In the genomic region with DNA sequence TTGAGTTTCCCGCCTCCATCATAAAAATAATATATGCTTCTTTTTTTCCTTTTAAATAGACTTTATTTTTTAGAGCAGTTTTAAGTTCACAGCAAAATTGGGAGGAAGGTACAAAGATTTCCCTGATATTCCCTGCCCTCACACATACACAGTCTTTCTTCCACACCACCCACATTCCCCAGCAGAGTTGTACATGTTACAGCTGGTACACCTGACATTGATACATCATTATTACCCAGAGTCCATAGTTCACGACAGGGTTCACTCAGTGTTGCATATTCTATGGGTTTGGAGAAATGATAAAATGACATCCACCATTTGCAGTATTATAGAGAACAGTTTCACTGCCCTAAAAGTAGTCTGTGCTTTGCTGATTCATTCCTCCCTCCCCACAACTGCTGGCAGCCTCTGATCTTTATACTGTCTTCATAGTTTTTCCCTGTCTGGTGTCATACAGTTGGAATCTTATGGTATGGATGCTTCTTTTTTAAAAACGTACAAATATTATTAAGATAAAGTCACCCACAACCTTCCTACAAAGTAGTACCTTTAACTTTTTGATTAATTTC, we compare ENCODE assay signal across 23 cellular contexts. TPM values are rescaled to one million over a fixed set of nuclear protein-coding genes. Genes with fewer than 3 reads are reported as not detected.
DNase-seq lines count a peak whose midpoint lies in the region; ATAC-seq and TF ChIP-seq lines count a peak whose summit lies in the region.
"Had no signal": no experiment of that assay in that cellular context is flagged by ENCODE, and none has a peak within 500 bp of the region (broad histone marks: within the 10 kb centered on the region; RNA-seq: fewer than 3 reads in every experiment).

No MANE protein-coding gene starts in this region.

- H3K36me3 ChIP-seq in RWPE2 (ENCODE audit: low read depth) (no peaks in the 10 kb centered on the region), left lung (peaks cover 0 to 12% of the 10 kb centered on the region in 2 donors), neural progenitor cell (no peaks in the 10 kb centered on the region)
- H3K36me3 ChIP-seq: thoracic aorta had no signal

- H3K4me2 ChIP-seq in neural progenitor cell, result no peak overlapping the region

- no peak overlapping the region for H2AFZ ChIP-seq in neural progenitor cell (replicated peaks)

- H3K27me3 Mint-ChIP-seq in neural progenitor cell (ENCODE audit: insufficient read depth, low read depth), result no peaks in the 10 kb centered on the region
- H3K27me3 Mint-ChIP-seq: activated naive CD4-positive, alpha-beta T cell treated with anti-CD3 and anti-CD28 coated beads, Interleukin-2, amount 10 ng/mL, durations not matched to agents 7 days and 5 days; activated T-cell treated with anti-CD3 and anti-CD28 coated beads, Interleukin-2, amount 50 U/mL, for 24 hours had no signal

- H3K9ac ChIP-seq in neural progenitor cell, result no peak overlapping the region

- H3K36me3 Mint-ChIP-seq in neural progenitor cell, result peaks cover 5% of the 10 kb centered on the region
- H3K36me3 Mint-ChIP-seq: natural killer cell treated with Interleukin-12 subunit alpha and Interleukin-12 subunit beta and Interleukin-15 and Interleukin-18, amount 100 ng/mL, for 72 hours had no signal

- H3K4me1 ChIP-seq in RWPE2 (ENCODE audit: insufficient read depth, poor library complexity, severe bottlenecking) (no peaks in the 10 kb centered on the region), left lung (no peaks in the 10 kb centered on the region), neural progenitor cell (no peaks in the 10 kb centered on the region)
- H3K4me1 ChIP-seq: heart left ventricle, vagina had no signal

- no peak overlapping the region for H3K4me3 Mint-ChIP-seq in neural progenitor cell
- H3K4me3 Mint-ChIP-seq: activated naive CD4-positive, alpha-beta T cell treated with anti-CD3 and anti-CD28 coated beads, Interleukin-2, amount 10 ng/mL, durations not matched to agents 7 days and 5 days; activated T-cell treated with anti-CD3 and anti-CD28 coated beads, Interleukin-2, amount 50 U/mL, for 24 hours; CD4-positive, CD25-positive, alpha-beta regulatory T cell; endodermal cell; natural killer cell treated with Interleukin-12 subunit alpha and Interleukin-12 subunit beta and Interleukin-15 and Interleukin-18, amount 100 ng/mL, for 72 hours; stimulated activated memory B cell treated with anti-CD40 and anti-IgM and Interleukin-4, amounts not matched to agents 10 μg/mL and 1 μg/mL and 100 μg/mL, for 72 hours had no signal

- no peak overlapping the region for H3K27ac ChIP-seq in RWPE2 (ENCODE audit: poor library complexity, severe bottlenecking)
- H3K27ac ChIP-seq in left lung, result no peak overlapping the region
- H3K27ac ChIP-seq in neural progenitor cell, result no peak overlapping the region
- H3K27ac ChIP-seq: heart left ventricle, thoracic aorta, vagina had no signal

- H3K9me3 ChIP-seq in RWPE2 (ENCODE audit: severe bottlenecking) (no peaks in the 10 kb centered on the region), left lung (no peaks in the 10 kb centered on the region), neural progenitor cell (ENCODE audit: low read depth) (no peaks in the 10 kb centered on the region)
- H3K9me3 ChIP-seq: thoracic aorta, vagina had no signal

- H3F3A ChIP-seq in neural progenitor cell (ENCODE audit: low read depth), result no peaks in the 10 kb centered on the region

- H3K27me3 ChIP-seq in RWPE2 (ENCODE audit: insufficient read depth, poor library complexity, severe bottlenecking) (no peaks in the 10 kb centered on the region), left lung (no peaks in the 10 kb centered on the region), neural progenitor cell (no peaks in the 10 kb centered on the region)
- H3K27me3 ChIP-seq: heart left ventricle, vagina had no signal

- H3K4me1 Mint-ChIP-seq in neural progenitor cell, result peaks cover 12% of the 10 kb centered on the region
- H3K4me1 Mint-ChIP-seq: activated naive CD4-positive, alpha-beta T cell treated with anti-CD3 and anti-CD28 coated beads, Interleukin-2, amount 10 ng/mL, durations not matched to agents 7 days and 5 days; CD4-positive, CD25-positive, alpha-beta regulatory T cell; stimulated activated memory B cell treated with anti-CD40 and anti-IgM and Interleukin-4, amounts not matched to agents 10 μg/mL and 1 μg/mL and 100 μg/mL, for 72 hours had no signal

- DNase-seq in ELR (ENCODE audit: low read depth), result peak; percentile 65
- no peak for DNase-seq in RWPE2 (ENCODE audit: low spot score)
- DNase-seq in choroid plexus epithelial cell (ENCODE audit: low read depth), result peak; percentile 43
- peak; percentile 9 for DNase-seq in putamen (ENCODE audit: low spot score)
- no peak for DNase-seq in dermis blood vessel endothelial cell
- DNase-seq in left lung, result no peak
- DNase-seq in neural progenitor cell (ENCODE audit: low spot score), result no peak
- DNase-seq: activated naive CD4-positive, alpha-beta T cell treated with anti-CD3 and anti-CD28 coated beads, Interleukin-2, amount 10 ng/mL, durations not matched to agents 7 days and 5 days; activated T-cell treated with anti-CD3 and anti-CD28 coated beads, Interleukin-2, amount 50 U/mL, for 24 hours; CD4-positive, CD25-positive, alpha-beta regulatory T cell; endodermal cell; GDM1; heart left ventricle; KG1; NCI-H1694 treated with DMSO at 0.1 percent for 48 hours; NCI-H2171 treated with DMSO at 0.1 percent for 48 hours; NCI-H526 treated with DMSO at 0.1 percent for 48 hours; stimulated activated CD4-positive, alpha-beta T cell treated with anti-CD3 and anti-CD28 coated beads, Interleukin-2, amount 100 ng/mL, for 24 hours had no signal

- intact Hi-C loops in left lung (cut with DNase I), result no loop called here

- TF ChIP-seq CTCF in RWPE2 (IDR thresholded peaks at IDR 0.05; ENCODE audit: poor library complexity, severe bottlenecking) (no peak), choroid plexus epithelial cell (conservative IDR thresholded peaks at IDR 0.05; ENCODE audit: low read depth, low read length) (no peak), left lung (IDR thresholded peaks at IDR 0.05) (no peak), neural progenitor cell (IDR thresholded peaks at IDR 0.05) (no peak)

- no peak overlapping the region for H3K4me3 ChIP-seq in RWPE2 (ENCODE audit: severe bottlenecking)
- no peak overlapping the region for H3K4me3 ChIP-seq in choroid plexus epithelial cell (ENCODE audit: low read depth, low read length)
- H3K4me3 ChIP-seq in left lung, result no peak overlapping the region
- H3K4me3 ChIP-seq in neural progenitor cell, result no peak overlapping the region
- H3K4me3 ChIP-seq: heart left ventricle, thoracic aorta, vagina had no signal

- ATAC-seq in RWPE2 (ENCODE audit: low read depth), result peak; percentile 56; the same call in 1 of the 3 replicates
- ATAC-seq in left lung, result no peak
- ATAC-seq: activated CD4-positive, CD25-positive, alpha-beta regulatory T cell treated with anti-CD3 and anti-CD28 coated beads, Interleukin-2, amount 50 U/mL, for 24 hours; heart left ventricle; natural killer cell treated with Interleukin-12 subunit alpha and Interleukin-12 subunit beta and Interleukin-15 and Interleukin-18, amount 100 ng/mL, for 72 hours; stimulated activated memory B cell treated with anti-CD40 and anti-IgM and Interleukin-4, amounts not matched to agents 10 μg/mL and 1 μg/mL and 100 μg/mL, for 72 hours had no signal

- H3K79me2 ChIP-seq in neural progenitor cell (ENCODE audit: low read depth), result no peaks in the 10 kb centered on the region

- no peak overlapping the region for H3K27ac Mint-ChIP-seq in neural progenitor cell
- H3K27ac Mint-ChIP-seq: activated naive CD4-positive, alpha-beta T cell treated with anti-CD3 and anti-CD28 coated beads, Interleukin-2, amount 10 ng/mL, durations not matched to agents 7 days and 5 days; activated T-cell treated with anti-CD3 and anti-CD28 coated beads, Interleukin-2, amount 50 U/mL, for 24 hours; CD4-positive, CD25-positive, alpha-beta regulatory T cell; endodermal cell; natural killer cell treated with Interleukin-12 subunit alpha and Interleukin-12 subunit beta and Interleukin-15 and Interleukin-18, amount 100 ng/mL, for 72 hours; stimulated activated memory B cell treated with anti-CD40 and anti-IgM and Interleukin-4, amounts not matched to agents 10 μg/mL and 1 μg/mL and 100 μg/mL, for 72 hours had no signal

- H4K20me1 ChIP-seq in neural progenitor cell (ENCODE audit: low read depth), result no peaks in the 10 kb centered on the region

- H3K9me3 Mint-ChIP-seq in neural progenitor cell, result no peaks in the 10 kb centered on the region
- H3K9me3 Mint-ChIP-seq: activated naive CD4-positive, alpha-beta T cell treated with anti-CD3 and anti-CD28 coated beads, Interleukin-2, amount 10 ng/mL, durations not matched to agents 7 days and 5 days; activated T-cell treated with anti-CD3 and anti-CD28 coated beads, Interleukin-2, amount 50 U/mL, for 24 hours; endodermal cell; natural killer cell treated with Interleukin-12 subunit alpha and Interleukin-12 subunit beta and Interleukin-15 and Interleukin-18, amount 100 ng/mL, for 72 hours had no signal

RNA-seq across cellular contexts. Expression of gene AGA, which starts 15.1 kb away (rescaled TPM):
- total RNA-seq in dermis blood vessel endothelial cell (23.8 and 31.6 TPM in 2 replicates), left lung (10 to 100 TPM; 28.8 to 31.3 TPM), neural progenitor cell (ENCODE audit: low replicate concordance) (19.5 and 27.3 TPM in 2 replicates)

Comparison
In these comparisons a context has a peak if more than half of its experiments do, and no peak if none do; other contexts are left out.
1. DNase-seq: peak in ELR (single experiment), choroid plexus epithelial cell (single experiment) and putamen (single experiment); none in RWPE2 (single experiment), dermis blood vessel endothelial cell (single experiment), left lung (0 of 2) and neural progenitor cell (single experiment).